Comparison of ENCODE assay signal across 8 cellular contexts in the genomic region with DNA sequence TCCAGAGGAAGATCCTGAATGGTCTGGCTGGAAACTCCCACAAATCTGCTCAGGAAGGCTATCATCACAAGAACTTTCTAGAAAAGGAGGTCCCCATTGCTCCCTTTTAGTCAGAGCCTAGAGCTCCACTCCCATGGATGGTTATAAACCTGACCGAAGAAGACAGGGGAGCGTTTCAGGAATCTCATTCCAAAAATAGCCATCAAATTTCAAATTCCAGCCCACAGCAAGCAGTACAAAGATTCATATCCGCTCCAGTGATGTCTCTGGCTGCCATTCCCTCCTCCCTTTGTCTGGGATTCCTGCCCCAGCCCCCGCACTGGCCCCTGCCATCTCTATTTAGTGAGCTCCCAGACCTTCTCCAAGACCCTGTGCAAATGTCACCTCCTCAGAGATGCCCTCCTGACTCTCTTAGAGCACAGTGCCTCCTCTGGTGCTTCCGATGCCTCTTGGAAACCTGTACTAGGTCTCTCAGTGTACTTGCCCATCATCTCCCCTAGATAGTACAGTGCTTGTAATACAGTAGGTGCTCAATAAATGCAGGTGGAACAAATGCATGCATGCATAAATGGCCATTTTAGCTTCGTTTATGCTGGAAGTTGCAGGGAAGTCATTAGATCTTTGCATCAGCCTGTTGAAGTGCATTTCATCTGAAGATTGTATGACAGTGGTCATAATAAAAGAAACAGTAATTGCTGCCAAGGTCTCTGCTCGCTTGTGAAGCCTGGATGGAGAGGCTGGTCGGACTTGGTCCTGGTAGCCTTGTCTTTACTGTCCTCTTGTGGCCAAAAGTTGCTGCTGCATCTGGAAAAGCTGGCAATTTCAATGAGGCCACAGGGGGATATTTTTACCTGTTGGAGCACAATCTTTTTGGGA. TPM values are rescaled to one million over a fixed set of nuclear protein-coding genes. Genes with fewer than 3 reads are reported as not detected.
A peak's percentile ranks its signal among the peaks of the same experiment; 100 is the strongest.
DNase-seq lines count a peak whose midpoint lies in the region; ATAC-seq and TF ChIP-seq lines count a peak whose summit lies in the region.

No MANE protein-coding gene starts in this region.

- H2BK15ac ChIP-seq in IMR-90 (ENCODE audit: low read depth, low read length) = no peak overlapping the region

- no peak overlapping the region for H3K4me2 ChIP-seq in IMR-90 (ENCODE audit: low read depth, low read length)

- no peak overlapping the region for H3K9ac ChIP-seq in IMR-90 (ENCODE audit: low read depth, low read length)

- no peak overlapping the region for H2BK5ac ChIP-seq in IMR-90 (ENCODE audit: low read depth, low read length, poor library complexity, severe bottlenecking)

- H3K27ac ChIP-seq in IMR-90 (ENCODE audit: insufficient read depth, low read length) = no peak overlapping the region
- H3K27ac ChIP-seq in Peyer's patch = no peak overlapping the region
- H3K27ac ChIP-seq in stomach = no peak overlapping the region

- H3K36me3 ChIP-seq in IMR-90 (ENCODE audit: control insufficient read depth, insufficient read depth, low read length) (no peaks in the 10 kb centered on the region), Peyer's patch (no peaks in the 10 kb centered on the region), stomach (no peaks in the 10 kb centered on the region)

- TF ChIP-seq CTCF in IMR-90 (conservative IDR thresholded peaks at IDR 0.05; ENCODE audit: low read depth, low read length) (peak; percentile 95), Peyer's patch (IDR thresholded peaks at IDR 0.05) (peak; percentile 28 to 96 (median 82)), stomach (IDR thresholded peaks at IDR 0.05) (peak in 5 of 7 experiments; percentile 95 to 98 (median 95))

- H2AK9ac ChIP-seq in IMR-90 (replicated peaks; ENCODE audit: low read depth, low read length, poor library complexity) = peak overlapping the region; percentile 3

- peak; percentile 72 for DNase-seq in DMS53 treated with DMSO at 0.1 percent for 48 hours (lab: John Stamatoyannopoulos, UW; ENCODE audit: unreplicated experiment)
- DNase-seq in IMR-90 = peak; percentile 70
- peak in 2 of 3 donors; percentile 18 to 66 for DNase-seq in Peyer's patch
- peak; percentile 27 for DNase-seq in cerebellum (ENCODE audit: low spot score)
- peak; percentile 53 to 59 for DNase-seq in left colon
- DNase-seq in stomach = peak; percentile 77

- no peak overlapping the region for H4K5ac ChIP-seq in IMR-90 (ENCODE audit: low read depth, low read length)

- H4K20me1 ChIP-seq in IMR-90 (ENCODE audit: insufficient read depth, low read length) = no peaks in the 10 kb centered on the region

- H3K27me3 ChIP-seq in IMR-90 (ENCODE audit: control insufficient read depth, insufficient read depth, low read length) (0 out of 2 replicates have a peak, but pooled peaks cover 2% of the 10 kb centered on the region), Peyer's patch (no peaks in the 10 kb centered on the region), stomach (peaks cover 0 to 4% (median 0%) of the 10 kb centered on the region in 3 donors)

- TF ChIP-seq EP300 in stomach (IDR thresholded peaks at IDR 0.05) = no peak

- H4K8ac ChIP-seq in IMR-90 (ENCODE audit: low read depth in 2 of 2, low read length in 2 of 2) = no peak overlapping the region

- H3K9me1 ChIP-seq in IMR-90 (ENCODE audit: insufficient read depth, low read length) = no peaks in the 10 kb centered on the region

- H3K23ac ChIP-seq in IMR-90 (ENCODE audit: low read depth, low read length) = no peak overlapping the region

- no peak overlapping the region for H2BK20ac ChIP-seq in IMR-90 (ENCODE audit: low read depth, low read length)

- no peak for TF ChIP-seq POLR2A in IMR-90 (IDR thresholded peaks at IDR 0.05; ENCODE audit: low read depth, low read length)
- no peak for TF ChIP-seq POLR2A in Peyer's patch (IDR thresholded peaks at IDR 0.05)
- TF ChIP-seq POLR2A in stomach (IDR thresholded peaks at IDR 0.05) = no peak

- no peak overlapping the region for H3K56ac ChIP-seq in IMR-90 (ENCODE audit: extremely low read depth, insufficient read depth, low read length)

- whole genome bisulfite sequencing in IMR-90 (ENCODE audit: extremely low coverage in 2 of 2, insufficient read length in 1 of 2), 2 experiments = 36% methylated on average over 7 of the region's 8 CpGs; no CpG with 5 or more reads in 1 of the 2 experiments
- 53 to 58% (median 56%) methylated on average over 8 of the region's 8 CpGs for WGBS in stomach, 5 donors

- no peaks in the 10 kb centered on the region for H3K79me1 ChIP-seq in IMR-90 (ENCODE audit: low read depth in 1 of 2, low read length in 2 of 2)

- intact Hi-C loops in IMR-90 (cut with micrococcal nuclease) (loop anchor here (1.0 to 10.0 kb wide), 4 partner anchors 133 to 1050 kb away; no protein-coding TSS in a partner anchor), left colon (cut with DNase I, micrococcal nuclease) (no loop called here), stomach (cut with DNase I; ENCODE audit: low total_unique reads) (no loop called here)

- no peak overlapping the region for H3K4ac ChIP-seq in IMR-90 (ENCODE audit: low read depth, low read length)

- TF ChIP-seq RAD21 in IMR-90 (IDR thresholded peaks at IDR 0.05; ENCODE audit: low read length) = peak; percentile 89

- CTCF ChIA-PET in IMR-90 (lab: Yijun Ruan, JAX) = interaction anchor here (0.6 to 1.2 kb wide), 5 partner anchors 23 to 1048 kb away, joined by 3 to 4 read pairs (median 3); no protein-coding TSS in a partner anchor

- no peak overlapping the region for H2AK5ac ChIP-seq in IMR-90 (ENCODE audit: low read depth, low read length)

- in situ Hi-C loops in IMR-90 (cut with MboI; ENCODE audit: low sequenced_read_pairs) = no loop called here

- H3K9me3 ChIP-seq in IMR-90 (ENCODE audit: control insufficient read depth, insufficient read depth, low read length) (no peaks in the 10 kb centered on the region), Peyer's patch (no peaks in the 10 kb centered on the region), stomach (no peaks in the 10 kb centered on the region)

- no TSS peak for BruUV-seq in IMR-90 (replicated peaks; lab: Mats Ljungman, UMichigan)

- H2AFZ ChIP-seq in IMR-90 (replicated peaks; ENCODE audit: low read length, poor library complexity) = no peak overlapping the region

- H3K4me1 ChIP-seq in IMR-90 (ENCODE audit: control insufficient read depth, insufficient read depth, low read length) (no peaks in the 10 kb centered on the region), Peyer's patch (no peaks in the 10 kb centered on the region), stomach (peaks cover 0 to 9% (median 4%) of the 10 kb centered on the region in 4 donors)

- dilution Hi-C loops in IMR-90 (cut with HindIII; ENCODE audit: low sequenced_read_pairs, unreplicated experiment) = no loop called here

- no peak overlapping the region for H3K18ac ChIP-seq in IMR-90 (ENCODE audit: low read depth, low read length)

- no peak overlapping the region for H4K91ac ChIP-seq in IMR-90 (ENCODE audit: insufficient read depth, low read depth, low read length)

- H3K14ac ChIP-seq in IMR-90 (replicated peaks; ENCODE audit: low read depth, low read length) = no peak overlapping the region

- POLR2A ChIA-PET in IMR-90 (lab: Charles Lee; ENCODE audit: unreplicated experiment) = no interaction called here

- H3K4me3 ChIP-seq in IMR-90 (ENCODE audit: insufficient read depth, low read depth, low read length) (no peak overlapping the region), Peyer's patch (no peak overlapping the region), stomach (no peak overlapping the region)

- H2BK120ac ChIP-seq in IMR-90 (ENCODE audit: low read depth, low read length) = no peak overlapping the region

- ATAC-seq in GM19455 (IDR thresholded peaks at IDR 0.05; ENCODE audit: unreplicated experiment) (peak; percentile 58), IMR-90 (ENCODE audit: low read depth) (peak; percentile 96), left colon (peak; percentile 84), HG03520 (IDR thresholded peaks at IDR 0.05; ENCODE audit: unreplicated experiment) (no peak)

TF ChIP-seq in IMR-90, 13 proteins besides CTCF, POLR2A, EP300 and RAD21:
- TF ChIP-seq CEBPB (IDR thresholded peaks at IDR 0.05; ENCODE audit: low read depth, low read length) (no peak), RCOR1 (IDR thresholded peaks at IDR 0.05; ENCODE audit: insufficient replicate concordance, low read length) (no peak), SMC3 (IDR thresholded peaks at IDR 0.05; ENCODE audit: low read depth, low read length) (peak; percentile 72)

RNA-seq across cellular contexts. Expression of a gene that starts 32.0 kb away (rescaled TPM):
- total RNA-seq in IMR-90 (2012; rRNA removed) (not detected in 2 replicates), Peyer's patch (under 1 TPM in 2 of 4 donors, not detected in 2; 0.27 to 0.88 TPM), cerebellum (not detected), left colon (not detected), stomach (10 to 100 TPM in 1 of 5 donors, 1 to 10 TPM in 2, not detected in 2; 2.0 to 11.4 (median 2.2) TPM)
- polyA plus RNA-seq in IMR-90 (2012; rRNA removed) (not detected in 2 replicates), stomach (1 to 10 TPM in 2 of 3 donors, under 1 TPM in 1; 0.76 to 9.2 (median 5.3) TPM)
- polyA plus RNA-seq in IMR-90 (2012; cell fraction: cytosol; rRNA removed) = not detected in 2 replicates
- not detected in 2 replicates for polyA plus RNA-seq in IMR-90 (2012; cell fraction: nucleus; rRNA removed; ENCODE audit: low replicate concordance)

Comparison
In these comparisons a context has a peak if more than half of its experiments do, and no peak if none do; other contexts are left out.
1. DNase-seq: peak in every context shown above with its lines; median percentile 77 in stomach; 72 in DMS53 treated with DMSO at 0.1 percent for 48 hours; 70 in IMR-90; 56 in left colon; 42 in Peyer's patch; 27 in cerebellum.